1 cellular context compared by ENCODE assay signal in the genomic region with DNA sequence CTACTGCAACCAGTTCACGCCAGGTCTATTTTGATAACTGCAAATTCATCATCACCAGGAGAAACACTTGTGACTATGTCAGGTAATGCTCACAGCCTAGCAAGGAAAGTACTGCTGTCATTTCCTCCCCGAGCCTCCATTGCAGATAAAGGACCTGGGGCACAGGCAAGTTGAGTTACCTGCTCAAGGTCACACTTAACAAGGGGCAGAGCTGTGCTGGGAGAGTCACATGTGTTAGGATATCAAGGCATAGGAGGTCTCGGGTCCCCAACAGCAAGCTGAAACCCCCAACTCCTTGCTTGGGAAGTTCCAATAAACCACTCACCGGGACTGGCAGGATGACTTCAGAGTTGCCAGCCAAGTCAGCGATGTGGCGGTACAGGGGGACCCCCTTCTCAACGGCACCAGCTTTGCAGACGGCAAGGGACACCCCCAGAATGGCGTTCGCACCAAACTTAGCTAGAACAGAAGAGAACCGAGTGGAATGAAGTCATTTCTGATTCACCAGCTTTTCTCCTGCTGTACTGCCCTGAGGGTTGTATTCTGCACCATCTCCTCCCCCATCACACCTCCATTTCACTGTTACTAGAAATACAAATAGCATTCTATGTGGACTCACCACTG.
TF ChIP-seq lines count a peak whose summit lies in the region.

No MANE protein-coding gene starts in this region.

TF ChIP-seq in K562, 482 proteins besides CTCF, POLR2A, EP300 and RAD21 (continued from another document and continues in another):
- TF ChIP-seq, protein P1, sequence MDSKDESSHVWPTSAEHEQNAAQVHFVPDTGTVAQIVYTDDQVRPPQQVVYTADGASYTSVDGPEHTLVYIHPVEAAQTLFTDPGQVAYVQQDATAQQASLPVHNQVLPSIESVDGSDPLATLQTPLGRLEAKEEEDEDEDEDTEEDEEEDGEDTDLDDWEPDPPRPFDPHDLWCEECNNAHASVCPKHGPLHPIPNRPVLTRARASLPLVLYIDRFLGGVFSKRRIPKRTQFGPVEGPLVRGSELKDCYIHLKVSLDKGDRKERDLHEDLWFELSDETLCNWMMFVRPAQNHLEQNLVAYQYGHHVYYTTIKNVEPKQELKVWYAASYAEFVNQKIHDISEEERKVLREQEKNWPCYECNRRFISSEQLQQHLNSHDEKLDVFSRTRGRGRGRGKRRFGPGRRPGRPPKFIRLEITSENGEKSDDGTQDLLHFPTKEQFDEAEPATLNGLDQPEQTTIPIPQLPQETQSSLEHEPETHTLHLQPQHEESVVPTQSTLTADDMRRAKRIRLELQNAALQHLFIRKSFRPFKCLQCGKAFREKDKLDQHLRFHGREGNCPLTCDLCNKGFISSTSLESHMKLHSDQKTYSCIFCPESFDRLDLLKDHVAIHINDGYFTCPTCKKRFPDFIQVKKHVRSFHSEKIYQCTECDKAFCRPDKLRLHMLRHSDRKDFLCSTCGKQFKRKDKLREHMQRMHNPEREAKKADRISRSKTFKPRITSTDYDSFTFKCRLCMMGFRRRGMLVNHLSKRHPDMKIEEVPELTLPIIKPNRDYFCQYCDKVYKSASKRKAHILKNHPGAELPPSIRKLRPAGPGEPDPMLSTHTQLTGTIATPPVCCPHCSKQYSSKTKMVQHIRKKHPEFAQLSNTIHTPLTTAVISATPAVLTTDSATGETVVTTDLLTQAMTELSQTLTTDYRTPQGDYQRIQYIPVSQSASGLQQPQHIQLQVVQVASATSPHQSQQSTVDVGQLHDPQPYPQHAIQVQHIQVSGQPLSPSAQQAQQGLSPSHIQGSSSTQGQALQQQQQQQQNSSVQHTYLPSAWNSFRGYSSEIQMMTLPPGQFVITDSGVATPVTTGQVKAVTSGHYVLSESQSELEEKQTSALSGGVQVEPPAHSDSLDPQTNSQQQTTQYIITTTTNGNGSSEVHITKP (IDR thresholded peaks at IDR 0.05; ENCODE audit: partially characterized antibody), result no peak
- TF ChIP-seq RBM34 (IDR thresholded peaks at IDR 0.05; ENCODE audit: borderline replicate concordance, insufficient read depth, low read length) (no peak), SMAD4 (CRISPR knock-in tag; conservative IDR thresholded peaks at IDR 0.05) (no peak), ZNF444 (CRISPR knock-in tag; IDR thresholded peaks at IDR 0.05) (0 out of 2 replicates have a peak, but pooled peaks have one; percentile 27), FOXK1 (CRISPR knock-in tag; IDR thresholded peaks at IDR 0.05; ENCODE audit: borderline replicate concordance) (no peak), ZNF778 (CRISPR knock-in tag; IDR thresholded peaks at IDR 0.05) (no peak), PPARD (CRISPR knock-in tag; IDR thresholded peaks at IDR 0.05) (no peak), SRF (CRISPR knock-in tag; IDR thresholded peaks at IDR 0.05) (no peak), CBX5 (IDR thresholded peaks at IDR 0.05; ENCODE audit: borderline replicate concordance, low read depth) (no peak), SREBF1 (IDR thresholded peaks at IDR 0.05; ENCODE audit: borderline replicate concordance, low read depth, low read length) (no peak), PCBP2 (IDR thresholded peaks at IDR 0.05; ENCODE audit: low read depth, low read length, poor library complexity, severe bottlenecking) (no peak), SPI1 (IDR thresholded peaks at IDR 0.05; ENCODE audit: borderline replicate concordance, low read depth, low read length) (no peak), L3MBTL2 (IDR thresholded peaks at IDR 0.05) (no peak), SMARCA5 (IDR thresholded peaks at IDR 0.05) (no peak), ATF7 (IDR thresholded peaks at IDR 0.05) (no peak), NCOA6 (IDR thresholded peaks at IDR 0.05) (no peak), BCL6 (CRISPR knock-in tag; IDR thresholded peaks at IDR 0.05) (no peak), FOXM1 (IDR thresholded peaks at IDR 0.05; ENCODE audit: low read depth) (no peak), FOXM1 (CRISPR knock-in tag; IDR thresholded peaks at IDR 0.05; ENCODE audit: low read depth) (no peak), KLF1 (tag; IDR thresholded peaks at IDR 0.05) (no peak), TARDBP (IDR thresholded peaks at IDR 0.05) (no peak), ZKSCAN8 (CRISPR knock-in tag; IDR thresholded peaks at IDR 0.05) (no peak), BMI1 (IDR thresholded peaks at IDR 0.05; ENCODE audit: low read length) (no peak), ZNF589 (CRISPR knock-in tag; IDR thresholded peaks at IDR 0.05; ENCODE audit: low read depth) (no peak), ZNF347 (CRISPR knock-in tag; IDR thresholded peaks at IDR 0.05; ENCODE audit: low read depth) (no peak), DNMT1 (IDR thresholded peaks at IDR 0.05) (no peak), PYGO2 (tag; IDR thresholded peaks at IDR 0.05) (no peak), CHD4 (IDR thresholded peaks at IDR 0.05; ENCODE audit: insufficient read depth, insufficient replicate concordance, low read depth, low read length, poor library complexity, severe bottlenecking) (no peak), FOXJ3 (CRISPR knock-in tag; IDR thresholded peaks at IDR 0.05) (no peak), SUPT5H (IDR thresholded peaks at IDR 0.05) (peak; percentile 5), ERF (CRISPR knock-in tag; IDR thresholded peaks at IDR 0.05) (0 out of 2 replicates have a peak, but pooled peaks have one; percentile 43), SLC30A9 (CRISPR knock-in tag; IDR thresholded peaks at IDR 0.05) (no peak)
- TF ChIP-seq, protein P2, sequence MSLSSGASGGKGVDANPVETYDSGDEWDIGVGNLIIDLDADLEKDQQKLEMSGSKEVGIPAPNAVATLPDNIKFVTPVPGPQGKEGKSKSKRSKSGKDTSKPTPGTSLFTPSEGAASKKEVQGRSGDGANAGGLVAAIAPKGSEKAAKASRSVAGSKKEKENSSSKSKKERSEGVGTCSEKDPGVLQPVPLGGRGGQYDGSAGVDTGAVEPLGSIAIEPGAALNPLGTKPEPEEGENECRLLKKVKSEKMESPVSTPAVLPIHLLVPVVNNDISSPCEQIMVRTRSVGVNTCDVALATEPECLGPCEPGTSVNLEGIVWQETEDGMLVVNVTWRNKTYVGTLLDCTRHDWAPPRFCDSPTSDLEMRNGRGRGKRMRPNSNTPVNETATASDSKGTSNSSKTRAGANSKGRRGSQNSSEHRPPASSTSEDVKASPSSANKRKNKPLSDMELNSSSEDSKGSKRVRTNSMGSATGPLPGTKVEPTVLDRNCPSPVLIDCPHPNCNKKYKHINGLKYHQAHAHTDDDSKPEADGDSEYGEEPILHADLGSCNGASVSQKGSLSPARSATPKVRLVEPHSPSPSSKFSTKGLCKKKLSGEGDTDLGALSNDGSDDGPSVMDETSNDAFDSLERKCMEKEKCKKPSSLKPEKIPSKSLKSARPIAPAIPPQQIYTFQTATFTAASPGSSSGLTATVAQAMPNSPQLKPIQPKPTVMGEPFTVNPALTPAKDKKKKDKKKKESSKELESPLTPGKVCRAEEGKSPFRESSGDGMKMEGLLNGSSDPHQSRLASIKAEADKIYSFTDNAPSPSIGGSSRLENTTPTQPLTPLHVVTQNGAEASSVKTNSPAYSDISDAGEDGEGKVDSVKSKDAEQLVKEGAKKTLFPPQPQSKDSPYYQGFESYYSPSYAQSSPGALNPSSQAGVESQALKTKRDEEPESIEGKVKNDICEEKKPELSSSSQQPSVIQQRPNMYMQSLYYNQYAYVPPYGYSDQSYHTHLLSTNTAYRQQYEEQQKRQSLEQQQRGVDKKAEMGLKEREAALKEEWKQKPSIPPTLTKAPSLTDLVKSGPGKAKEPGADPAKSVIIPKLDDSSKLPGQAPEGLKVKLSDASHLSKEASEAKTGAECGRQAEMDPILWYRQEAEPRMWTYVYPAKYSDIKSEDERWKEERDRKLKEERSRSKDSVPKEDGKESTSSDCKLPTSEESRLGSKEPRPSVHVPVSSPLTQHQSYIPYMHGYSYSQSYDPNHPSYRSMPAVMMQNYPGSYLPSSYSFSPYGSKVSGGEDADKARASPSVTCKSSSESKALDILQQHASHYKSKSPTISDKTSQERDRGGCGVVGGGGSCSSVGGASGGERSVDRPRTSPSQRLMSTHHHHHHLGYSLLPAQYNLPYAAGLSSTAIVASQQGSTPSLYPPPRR (CRISPR knock-in tag; IDR thresholded peaks at IDR 0.05; ENCODE audit: borderline replicate concordance), result no peak
- TF ChIP-seq, protein P3, sequence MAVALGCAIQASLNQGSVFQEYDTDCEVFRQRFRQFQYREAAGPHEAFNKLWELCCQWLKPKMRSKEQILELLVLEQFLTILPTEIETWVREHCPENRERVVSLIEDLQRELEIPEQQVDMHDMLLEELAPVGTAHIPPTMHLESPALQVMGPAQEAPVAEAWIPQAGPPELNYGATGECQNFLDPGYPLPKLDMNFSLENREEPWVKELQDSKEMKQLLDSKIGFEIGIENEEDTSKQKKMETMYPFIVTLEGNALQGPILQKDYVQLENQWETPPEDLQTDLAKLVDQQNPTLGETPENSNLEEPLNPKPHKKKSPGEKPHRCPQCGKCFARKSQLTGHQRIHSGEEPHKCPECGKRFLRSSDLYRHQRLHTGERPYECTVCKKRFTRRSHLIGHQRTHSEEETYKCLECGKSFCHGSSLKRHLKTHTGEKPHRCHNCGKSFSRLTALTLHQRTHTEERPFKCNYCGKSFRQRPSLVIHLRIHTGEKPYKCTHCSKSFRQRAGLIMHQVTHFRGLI (CRISPR knock-in tag; IDR thresholded peaks at IDR 0.05), result no peak
- TF ChIP-seq, protein P4, sequence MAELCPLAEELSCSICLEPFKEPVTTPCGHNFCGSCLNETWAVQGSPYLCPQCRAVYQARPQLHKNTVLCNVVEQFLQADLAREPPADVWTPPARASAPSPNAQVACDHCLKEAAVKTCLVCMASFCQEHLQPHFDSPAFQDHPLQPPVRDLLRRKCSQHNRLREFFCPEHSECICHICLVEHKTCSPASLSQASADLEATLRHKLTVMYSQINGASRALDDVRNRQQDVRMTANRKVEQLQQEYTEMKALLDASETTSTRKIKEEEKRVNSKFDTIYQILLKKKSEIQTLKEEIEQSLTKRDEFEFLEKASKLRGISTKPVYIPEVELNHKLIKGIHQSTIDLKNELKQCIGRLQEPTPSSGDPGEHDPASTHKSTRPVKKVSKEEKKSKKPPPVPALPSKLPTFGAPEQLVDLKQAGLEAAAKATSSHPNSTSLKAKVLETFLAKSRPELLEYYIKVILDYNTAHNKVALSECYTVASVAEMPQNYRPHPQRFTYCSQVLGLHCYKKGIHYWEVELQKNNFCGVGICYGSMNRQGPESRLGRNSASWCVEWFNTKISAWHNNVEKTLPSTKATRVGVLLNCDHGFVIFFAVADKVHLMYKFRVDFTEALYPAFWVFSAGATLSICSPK (IDR thresholded peaks at IDR 0.05; ENCODE audit: borderline replicate concordance), result no peak
- TF ChIP-seq, protein P5, sequence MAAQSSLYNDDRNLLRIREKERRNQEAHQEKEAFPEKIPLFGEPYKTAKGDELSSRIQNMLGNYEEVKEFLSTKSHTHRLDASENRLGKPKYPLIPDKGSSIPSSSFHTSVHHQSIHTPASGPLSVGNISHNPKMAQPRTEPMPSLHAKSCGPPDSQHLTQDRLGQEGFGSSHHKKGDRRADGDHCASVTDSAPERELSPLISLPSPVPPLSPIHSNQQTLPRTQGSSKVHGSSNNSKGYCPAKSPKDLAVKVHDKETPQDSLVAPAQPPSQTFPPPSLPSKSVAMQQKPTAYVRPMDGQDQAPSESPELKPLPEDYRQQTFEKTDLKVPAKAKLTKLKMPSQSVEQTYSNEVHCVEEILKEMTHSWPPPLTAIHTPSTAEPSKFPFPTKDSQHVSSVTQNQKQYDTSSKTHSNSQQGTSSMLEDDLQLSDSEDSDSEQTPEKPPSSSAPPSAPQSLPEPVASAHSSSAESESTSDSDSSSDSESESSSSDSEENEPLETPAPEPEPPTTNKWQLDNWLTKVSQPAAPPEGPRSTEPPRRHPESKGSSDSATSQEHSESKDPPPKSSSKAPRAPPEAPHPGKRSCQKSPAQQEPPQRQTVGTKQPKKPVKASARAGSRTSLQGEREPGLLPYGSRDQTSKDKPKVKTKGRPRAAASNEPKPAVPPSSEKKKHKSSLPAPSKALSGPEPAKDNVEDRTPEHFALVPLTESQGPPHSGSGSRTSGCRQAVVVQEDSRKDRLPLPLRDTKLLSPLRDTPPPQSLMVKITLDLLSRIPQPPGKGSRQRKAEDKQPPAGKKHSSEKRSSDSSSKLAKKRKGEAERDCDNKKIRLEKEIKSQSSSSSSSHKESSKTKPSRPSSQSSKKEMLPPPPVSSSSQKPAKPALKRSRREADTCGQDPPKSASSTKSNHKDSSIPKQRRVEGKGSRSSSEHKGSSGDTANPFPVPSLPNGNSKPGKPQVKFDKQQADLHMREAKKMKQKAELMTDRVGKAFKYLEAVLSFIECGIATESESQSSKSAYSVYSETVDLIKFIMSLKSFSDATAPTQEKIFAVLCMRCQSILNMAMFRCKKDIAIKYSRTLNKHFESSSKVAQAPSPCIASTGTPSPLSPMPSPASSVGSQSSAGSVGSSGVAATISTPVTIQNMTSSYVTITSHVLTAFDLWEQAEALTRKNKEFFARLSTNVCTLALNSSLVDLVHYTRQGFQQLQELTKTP (IDR thresholded peaks at IDR 0.05; ENCODE audit: low read depth in 1 of 2, partially characterized antibody in 2 of 2), result no peak
- TF ChIP-seq, protein P6, sequence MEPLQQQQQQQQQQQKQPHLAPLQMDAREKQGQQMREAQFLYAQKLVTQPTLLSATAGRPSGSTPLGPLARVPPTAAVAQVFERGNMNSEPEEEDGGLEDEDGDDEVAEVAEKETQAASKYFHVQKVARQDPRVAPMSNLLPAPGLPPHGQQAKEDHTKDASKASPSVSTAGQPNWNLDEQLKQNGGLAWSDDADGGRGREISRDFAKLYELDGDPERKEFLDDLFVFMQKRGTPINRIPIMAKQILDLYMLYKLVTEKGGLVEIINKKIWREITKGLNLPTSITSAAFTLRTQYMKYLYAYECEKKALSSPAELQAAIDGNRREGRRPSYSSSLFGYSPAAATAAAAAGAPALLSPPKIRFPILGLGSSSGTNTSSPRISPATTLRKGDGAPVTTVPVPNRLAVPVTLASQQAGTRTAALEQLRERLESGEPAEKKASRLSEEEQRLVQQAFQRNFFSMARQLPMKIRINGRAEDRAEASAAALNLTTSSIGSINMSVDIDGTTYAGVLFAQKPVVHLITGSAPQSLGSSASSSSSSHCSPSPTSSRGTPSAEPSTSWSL (CRISPR knock-in tag; IDR thresholded peaks at IDR 0.05; ENCODE audit: borderline replicate concordance), result no peak
- TF ChIP-seq, protein P7, sequence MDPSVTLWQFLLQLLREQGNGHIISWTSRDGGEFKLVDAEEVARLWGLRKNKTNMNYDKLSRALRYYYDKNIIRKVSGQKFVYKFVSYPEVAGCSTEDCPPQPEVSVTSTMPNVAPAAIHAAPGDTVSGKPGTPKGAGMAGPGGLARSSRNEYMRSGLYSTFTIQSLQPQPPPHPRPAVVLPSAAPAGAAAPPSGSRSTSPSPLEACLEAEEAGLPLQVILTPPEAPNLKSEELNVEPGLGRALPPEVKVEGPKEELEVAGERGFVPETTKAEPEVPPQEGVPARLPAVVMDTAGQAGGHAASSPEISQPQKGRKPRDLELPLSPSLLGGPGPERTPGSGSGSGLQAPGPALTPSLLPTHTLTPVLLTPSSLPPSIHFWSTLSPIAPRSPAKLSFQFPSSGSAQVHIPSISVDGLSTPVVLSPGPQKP (CRISPR knock-in tag; IDR thresholded peaks at IDR 0.05), result no peak
- TF ChIP-seq, protein P8, sequence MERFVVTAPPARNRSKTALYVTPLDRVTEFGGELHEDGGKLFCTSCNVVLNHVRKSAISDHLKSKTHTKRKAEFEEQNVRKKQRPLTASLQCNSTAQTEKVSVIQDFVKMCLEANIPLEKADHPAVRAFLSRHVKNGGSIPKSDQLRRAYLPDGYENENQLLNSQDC (CRISPR knock-in tag; IDR thresholded peaks at IDR 0.05), result 0 out of 2 replicates have a peak, but pooled peaks have one; percentile 7
- TF ChIP-seq, protein P9, sequence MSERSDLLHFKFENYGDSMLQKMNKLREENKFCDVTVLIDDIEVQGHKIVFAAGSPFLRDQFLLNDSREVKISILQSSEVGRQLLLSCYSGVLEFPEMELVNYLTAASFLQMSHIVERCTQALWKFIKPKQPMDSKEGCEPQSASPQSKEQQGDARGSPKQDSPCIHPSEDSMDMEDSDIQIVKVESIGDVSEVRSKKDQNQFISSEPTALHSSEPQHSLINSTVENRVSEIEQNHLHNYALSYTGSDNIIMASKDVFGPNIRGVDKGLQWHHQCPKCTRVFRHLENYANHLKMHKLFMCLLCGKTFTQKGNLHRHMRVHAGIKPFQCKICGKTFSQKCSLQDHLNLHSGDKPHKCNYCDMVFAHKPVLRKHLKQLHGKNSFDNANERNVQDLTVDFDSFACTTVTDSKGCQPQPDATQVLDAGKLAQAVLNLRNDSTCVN (CRISPR knock-in tag; IDR thresholded peaks at IDR 0.05), result no peak
